ENCODE assay signal across 14 cellular contexts in the genomic region with DNA sequence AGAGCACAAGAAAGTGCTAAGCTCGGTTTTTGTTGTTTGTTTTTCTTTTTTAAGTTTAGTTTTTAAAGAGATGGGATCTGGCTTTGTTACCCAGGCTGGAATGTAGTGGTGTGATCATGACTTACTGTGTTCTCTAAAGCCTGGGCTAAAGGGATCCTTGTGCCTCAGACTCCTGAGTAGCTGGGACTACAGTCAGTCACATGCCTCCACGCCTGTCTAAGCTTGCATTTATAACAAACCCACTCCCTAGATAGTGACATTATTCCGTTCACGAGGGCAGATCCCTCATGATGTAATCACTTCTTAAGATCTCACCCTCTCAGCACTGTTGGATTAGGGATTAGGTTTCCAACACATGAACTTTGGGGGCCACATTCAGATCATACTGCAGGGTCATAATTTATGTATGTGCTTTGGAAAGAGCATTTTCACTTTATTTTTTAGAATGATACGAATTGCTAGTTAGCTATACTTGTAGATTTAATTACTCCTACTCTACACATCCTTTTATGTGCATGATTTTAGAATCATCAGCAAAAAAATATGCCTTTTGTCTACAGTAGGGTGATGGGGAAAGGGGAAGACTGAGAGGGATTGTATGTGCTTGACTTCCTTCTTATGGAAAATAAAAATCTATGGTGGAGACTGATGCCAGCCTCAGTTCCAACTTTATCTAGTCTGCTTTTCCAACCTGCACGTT.
DNase-seq lines count a peak whose midpoint lies in the region; ATAC-seq, FAIRE-seq and TF ChIP-seq lines count a peak whose summit lies in the region.
"Had no signal": no experiment of that assay in that cellular context is flagged by ENCODE, and none has a peak within 500 bp of the region (broad histone marks: within the 10 kb centered on the region; RNA-seq: fewer than 3 reads in every experiment).

No MANE protein-coding gene starts in this region.

- H3K27me3 ChIP-seq in AG04450 (ENCODE audit: control insufficient read depth, insufficient read depth, low read length) (no peaks in the 10 kb centered on the region), MG63 (peaks cover 17% of the 10 kb centered on the region), bronchial epithelial cell (ENCODE audit: control insufficient read depth, insufficient read depth, low read length) (no peaks in the 10 kb centered on the region), left lung (no peaks in the 10 kb centered on the region), vagina (no peaks in the 10 kb centered on the region)
- H3K27me3 ChIP-seq: spleen had no signal

- no peak for FAIRE-seq in bronchial epithelial cell (lab: Jason Lieb, UNC)
- FAIRE-seq in HTR-8/SVneo (lab: Jason Lieb, UNC): no peak

- CTCF ChIA-PET in AG04450 (lab: Charles Lee): interaction anchor here (1.2 to 1.5 kb wide), 2 partner anchors 9 to 25 kb away, joined by 3 to 5 read pairs; no protein-coding TSS in a partner anchor

- POLR2A ChIA-PET in AG04450 (lab: Yijun Ruan, JAX): interaction anchor here (1.4 kb wide), 1 partner anchor 30 kb away, joined by 4 read pairs; no protein-coding TSS in a partner anchor

- DNase-seq in AG04450 (ENCODE audit: low read depth, low spot score) (peak; percentile 55), MG63 (peak; percentile 42), bronchial epithelial cell (ENCODE audit: low read depth) (peak; percentile 67), left lung (no peak), HTR-8/SVneo (ENCODE audit: insufficient read length, low spot score) (no peak), vagina (ENCODE audit: extremely low spot score in 2 of 2) (no peak), iPS-NIHi11 (ENCODE audit: low spot score) (no peak)
- DNase-seq: activated CD4-positive, alpha-beta T cell treated with anti-CD3 and anti-CD28 coated beads, Interleukin-2, amount 50 U/mL, for 48 hours; amniotic stem cell; C1 segment of cervical spinal cord; effector memory CD4-positive, alpha-beta T cell; GDM1; spleen had no signal

- H3K36me3 ChIP-seq in MG63 (no peaks in the 10 kb centered on the region), bronchial epithelial cell (ENCODE audit: control insufficient read depth, insufficient read depth, low read length) (no peaks in the 10 kb centered on the region), left lung (no peaks in the 10 kb centered on the region), vagina (peaks cover 0 to 3% of the 10 kb centered on the region in 2 donors)

- H3K4me3 ChIP-seq in AG04450 (ENCODE audit: low read depth, low read length) (no peak overlapping the region), MG63 (no peak overlapping the region), bronchial epithelial cell (ENCODE audit: low read depth, low read length) (no peak overlapping the region), left lung (no peak overlapping the region), vagina (no peak overlapping the region)
- H3K4me3 ChIP-seq: spleen had no signal

- intact Hi-C loops in left lung (cut with DNase I) (no loop called here), vagina (cut with DNase I) (no loop called here)

- TF ChIP-seq CTCF in AG04450 (IDR thresholded peaks at IDR 0.05; ENCODE audit: low read depth, low read length) (no peak), bronchial epithelial cell (IDR thresholded peaks at IDR 0.05; ENCODE audit: insufficient read depth, low read length, severe bottlenecking) (no peak), left lung (IDR thresholded peaks at IDR 0.05) (no peak), vagina (IDR thresholded peaks at IDR 0.05) (no peak)

- TF ChIP-seq POLR2A in vagina (IDR thresholded peaks at IDR 0.05): no peak

- peak; percentile 65 for ATAC-seq in left lung
- ATAC-seq in GM19463 (IDR thresholded peaks at IDR 0.05; ENCODE audit: unreplicated experiment): no peak

- H3K4me1 ChIP-seq in left lung (peaks cover 4 to 29% of the 10 kb centered on the region in 2 donors), vagina (peaks cover 14% of the 10 kb centered on the region)

- H3K9me3 ChIP-seq in AG04450 (ENCODE audit: control insufficient read depth, insufficient read depth, low read length) (no peaks in the 10 kb centered on the region; the same call in 1 of the 2 replicates), MG63 (peaks cover 2% of the 10 kb centered on the region; the same call in 1 of the 2 replicates), left lung (peaks cover 0 to 2% of the 10 kb centered on the region in 2 donors), vagina (no peaks in the 10 kb centered on the region)

- H3K27ac ChIP-seq in AG04450 (ENCODE audit: low read depth, low read length): no peak overlapping the region
- H3K27ac ChIP-seq in left lung: no peak overlapping the region
- no peak overlapping the region for H3K27ac ChIP-seq in vagina
- H3K27ac ChIP-seq: spleen had no signal

Comparison
In these comparisons a context has a peak if more than half of its experiments do, and no peak if none do; other contexts are left out.
1. DNase-seq: peak in AG04450 (single experiment), MG63 (single experiment) and bronchial epithelial cell (single experiment); none in left lung (0 of 2), HTR-8/SVneo (single experiment), vagina (0 of 2) and iPS-NIHi11 (single experiment).